ENCODE assay signal across 1 cellular context in the genomic region with DNA sequence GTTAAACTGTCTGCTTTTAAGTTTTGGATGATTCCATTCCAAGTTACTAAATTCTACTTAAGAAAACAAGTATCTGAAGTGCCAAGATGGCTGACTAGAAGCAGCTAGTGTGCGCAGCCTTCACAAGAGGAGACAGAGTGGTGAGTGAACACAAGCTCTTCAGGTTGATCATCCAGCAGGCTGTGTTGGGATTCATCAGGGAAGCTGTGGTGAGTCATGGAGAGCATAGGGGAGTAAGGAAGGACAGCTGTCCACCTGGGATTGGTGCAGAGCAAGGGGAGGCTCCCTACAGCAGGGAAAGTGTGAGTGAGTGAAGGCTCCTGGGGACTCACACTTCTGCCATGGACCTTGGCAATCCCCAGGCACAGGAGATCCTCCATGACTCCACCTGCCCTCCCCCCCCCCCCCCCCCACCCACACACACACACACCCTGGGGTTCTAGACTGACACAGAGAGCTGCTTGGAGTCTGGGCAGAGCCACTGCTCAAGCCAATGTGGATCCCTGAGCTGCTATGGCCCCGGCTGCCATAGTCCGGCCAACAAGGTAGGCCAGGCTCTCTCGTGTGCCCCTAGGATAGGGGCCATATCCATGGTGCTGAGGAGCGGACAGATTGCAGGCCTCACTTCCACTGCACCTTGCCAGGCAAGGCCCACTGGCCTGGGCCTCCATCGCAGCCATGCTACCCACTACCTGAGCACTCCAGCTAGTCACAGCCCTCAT.
TF ChIP-seq lines count a peak whose summit lies in the region.

No MANE protein-coding gene starts in this region.

TF ChIP-seq in H1, 55 proteins besides CTCF, POLR2A, EP300 and RAD21:
- TF ChIP-seq SIRT6 (IDR thresholded peaks at IDR 0.05; ENCODE audit: low read length), result no peak
- TF ChIP-seq, protein P1, sequence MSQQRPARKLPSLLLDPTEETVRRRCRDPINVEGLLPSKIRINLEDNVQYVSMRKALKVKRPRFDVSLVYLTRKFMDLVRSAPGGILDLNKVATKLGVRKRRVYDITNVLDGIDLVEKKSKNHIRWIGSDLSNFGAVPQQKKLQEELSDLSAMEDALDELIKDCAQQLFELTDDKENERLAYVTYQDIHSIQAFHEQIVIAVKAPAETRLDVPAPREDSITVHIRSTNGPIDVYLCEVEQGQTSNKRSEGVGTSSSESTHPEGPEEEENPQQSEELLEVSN (IDR thresholded peaks at IDR 0.05), result no peak
- TF ChIP-seq BACH1 (IDR thresholded peaks at IDR 0.05; ENCODE audit: low read length), result no peak
- no peak for TF ChIP-seq SP2 (IDR thresholded peaks at IDR 0.05; ENCODE audit: low read length)
- TF ChIP-seq EZH2 (IDR thresholded peaks at IDR 0.05; ENCODE audit: low read depth, low read length, severe bottlenecking), result no peak
- TF ChIP-seq KDM1A (IDR thresholded peaks at IDR 0.05; ENCODE audit: borderline replicate concordance, low read length), result no peak
- TF ChIP-seq TBP (IDR thresholded peaks at IDR 0.05; ENCODE audit: low read depth, low read length), result no peak
- TF ChIP-seq MAX (IDR thresholded peaks at IDR 0.05), result no peak
- TF ChIP-seq RNF2 (IDR thresholded peaks at IDR 0.05; ENCODE audit: borderline replicate concordance, low read depth, low read length, missing control alignments, poor library complexity, severe bottlenecking), result no peak
- no peak for TF ChIP-seq TAF1 (IDR thresholded peaks at IDR 0.05; ENCODE audit: low read depth, low read length)
